ENCODE assay signal across 1 cellular context in genomic region chr17:11742891-11743290, GRCh38.
TF ChIP-seq lines count a peak whose summit lies in the region.

No MANE protein-coding gene starts in this region.

TF ChIP-seq in WTC11, 78 proteins besides CTCF, POLR2A, EP300 and RAD21 (continued from another document):
- TF ChIP-seq STAT6 (CRISPR knock-in tag; conservative IDR thresholded peaks at IDR 0.05; ENCODE audit: low read depth) (no peak), ZNF281 (CRISPR knock-in tag; IDR thresholded peaks at IDR 0.05) (no peak), SP1 (CRISPR knock-in tag; conservative IDR thresholded peaks at IDR 0.05) (no peak), SOX15 (CRISPR knock-in tag; IDR thresholded peaks at IDR 0.05) (no peak), KAT7 (CRISPR knock-in tag; IDR thresholded peaks at IDR 0.05; ENCODE audit: borderline replicate concordance) (no peak)
